8 cellular contexts compared by ENCODE assay signal in genomic region chr17:79019631-79020584, GRCh38. TPM values are rescaled to one million over a fixed set of nuclear protein-coding genes. Genes with fewer than 3 reads are reported as not detected.
DNase-seq lines count a peak whose midpoint lies in the region; ATAC-seq and TF ChIP-seq lines count a peak whose summit lies in the region.

No MANE protein-coding gene starts in this region.

- H2AK5ac ChIP-seq in H9 (ENCODE audit: insufficient read length, low read length): no peak overlapping the region

- H3K79me2 ChIP-seq in H9 (ENCODE audit: insufficient read depth, low read length): no peaks in the 10 kb centered on the region
- no peaks in the 10 kb centered on the region for H3K79me2 ChIP-seq in OCI-LY1 (ENCODE audit: insufficient read depth, low read length)

- H2AFZ ChIP-seq in H9 (ENCODE audit: low read length) (no peak overlapping the region), OCI-LY1 (ENCODE audit: low read length) (no peak overlapping the region)

- peaks cover 14 to 19% of the 10 kb centered on the region in 2 experiments for H3K9me3 Mint-ChIP-seq in H9
- H3K9me3 Mint-ChIP-seq in activated naive CD8-positive, alpha-beta T cell treated with anti-CD3 and anti-CD28 coated beads, Interleukin-2, amount 10 ng/mL, durations not matched to agents 7 days and 5 days: peaks cover 2% of the 10 kb centered on the region

- no peak overlapping the region for H3T11ph ChIP-seq in H9 (ENCODE audit: low read length)

- no peak overlapping the region for H3K18ac ChIP-seq in H9 (ENCODE audit: insufficient read length, low read depth, low read length)

- no peaks in the 10 kb centered on the region for H3F3A ChIP-seq in OCI-LY1 (ENCODE audit: insufficient read depth, low read length)

- no peak overlapping the region for H4K8ac ChIP-seq in H9 (replicated peaks; ENCODE audit: insufficient read length, low read depth, low read length)

- peak in 1 of 2 donors; percentile 12 for TF ChIP-seq POLR2A in gastrocnemius medialis (IDR thresholded peaks at IDR 0.05)

- no peaks in the 10 kb centered on the region for H3K36me3 ChIP-seq in OCI-LY1 (ENCODE audit: insufficient read depth, low read length)
- no peaks in the 10 kb centered on the region for H3K36me3 ChIP-seq in heart right ventricle
- no peaks in the 10 kb centered on the region for H3K36me3 ChIP-seq in gastrocnemius medialis

- peaks cover 13% of the 10 kb centered on the region for H3K23me2 ChIP-seq in H9 (ENCODE audit: insufficient read length, low read depth, low read length, poor library complexity, severe bottlenecking)

- H3K36me3 Mint-ChIP-seq in H9 (ENCODE audit: insufficient read depth in 1 of 3, low read depth in 3 of 3): peaks cover 2 to 5% (median 2%) of the 10 kb centered on the region in 3 experiments; a peak in 4 of 7 replicates
- no peaks in the 10 kb centered on the region for H3K36me3 Mint-ChIP-seq in activated naive CD8-positive, alpha-beta T cell treated with anti-CD3 and anti-CD28 coated beads, Interleukin-2, amount 10 ng/mL, durations not matched to agents 7 days and 5 days

- no peak overlapping the region for H3K14ac ChIP-seq in H9 (ENCODE audit: insufficient read depth, low read length)

- H2BK20ac ChIP-seq in H9 (ENCODE audit: low read depth, low read length, poor library complexity, severe bottlenecking): no peak overlapping the region

- ATAC-seq in activated naive CD8-positive, alpha-beta T cell treated with anti-CD3 and anti-CD28 coated beads, Interleukin-2, amount 10 ng/mL, durations not matched to agents 7 days and 5 days (ENCODE audit: low read depth): peak; percentile 39
- ATAC-seq in heart right ventricle (peak; percentile 9 to 60 (median 38)), gastrocnemius medialis (peak; percentile 39 to 72), GM18909 (IDR thresholded peaks at IDR 0.05; ENCODE audit: poor library complexity, unreplicated experiment) (no peak)

- H3K56ac ChIP-seq in H9 (ENCODE audit: insufficient read length, low read depth, low read length): no peak overlapping the region

- H3K27ac ChIP-seq in H9 (ENCODE audit: insufficient read length, low read depth, low read length) (no peak overlapping the region), OCI-LY1 (ENCODE audit: low read depth, low read length, poor library complexity, severe bottlenecking) (no peak overlapping the region), heart right ventricle (peak overlapping the region; percentile 52 to 95 (median 90)), gastrocnemius medialis (peak overlapping the region; percentile 67 to 83 (median 78))

- no peak overlapping the region for H3K4ac ChIP-seq in H9 (ENCODE audit: low read depth, low read length)

- peaks cover 15 to 20% of the 10 kb centered on the region in 2 experiments for H3K4me1 Mint-ChIP-seq in H9
- peaks cover 8% of the 10 kb centered on the region for H3K4me1 Mint-ChIP-seq in activated naive CD8-positive, alpha-beta T cell treated with anti-CD3 and anti-CD28 coated beads, Interleukin-2, amount 10 ng/mL, durations not matched to agents 7 days and 5 days

- H2BK12ac ChIP-seq in H9 (ENCODE audit: insufficient read length, low read depth, low read length): no peak overlapping the region

- no peak overlapping the region for H2BK5ac ChIP-seq in H9 (ENCODE audit: insufficient read length, low read length)

- H3K27ac Mint-ChIP-seq in H9: no peak overlapping the region
- no peak overlapping the region for H3K27ac Mint-ChIP-seq in activated naive CD8-positive, alpha-beta T cell treated with anti-CD3 and anti-CD28 coated beads, Interleukin-2, amount 10 ng/mL, durations not matched to agents 7 days and 5 days

- intact Hi-C loops in heart right ventricle (cut with DNase I): loop anchor here in 6 of 10 donors (1.0 to 10.0 kb wide), 8 partner anchors 23 to 375 kb away; partner anchors contain the start of gene ENGASE (in 1 of the 6)
- intact Hi-C loops in gastrocnemius medialis (cut with DNase I; ENCODE audit: low total_unique reads): loop anchor here (1.0 to 5.0 kb wide), 3 partner anchors 22 to 1102 kb away; no protein-coding TSS in a partner anchor

- no CpG with 5 or more reads among the region's 19 CpGs for WGBS in H9 (ENCODE audit: extremely low coverage, insufficient read length, low lambda C conversion rate)
- 17 to 19% methylated on average over 19 of the region's 19 CpGs for WGBS in heart right ventricle, 2 donors

- H2BK120ac ChIP-seq in H9 (ENCODE audit: low read depth, low read length, poor library complexity, severe bottlenecking): no peak overlapping the region

- TF ChIP-seq CTCF in AG10803 (conservative IDR thresholded peaks at IDR 0.05; ENCODE audit: low read length): peak; percentile 79
- peak; percentile 67 for TF ChIP-seq CTCF in H9 (conservative IDR thresholded peaks at IDR 0.05)
- peak; percentile 63 for TF ChIP-seq CTCF in OCI-LY1 (IDR thresholded peaks at IDR 0.05; ENCODE audit: low read length)
- TF ChIP-seq CTCF in heart right ventricle (IDR thresholded peaks at IDR 0.05): peak; percentile 53 to 85 (median 81)
- peak; percentile 65 to 77 (median 71) for TF ChIP-seq CTCF in gastrocnemius medialis (IDR thresholded peaks at IDR 0.05 in 4 of 5, conservative IDR thresholded peaks at IDR 0.05 in 1 of 5)

- no peak overlapping the region for H3K4me3 Mint-ChIP-seq in H9
- H3K4me3 Mint-ChIP-seq in activated naive CD8-positive, alpha-beta T cell treated with anti-CD3 and anti-CD28 coated beads, Interleukin-2, amount 10 ng/mL, durations not matched to agents 7 days and 5 days: no peak overlapping the region

- H3K27me3 ChIP-seq in H9 (ENCODE audit: insufficient read depth, low read length): peaks cover 29% of the 10 kb centered on the region; the same call in 1 of the 2 replicates
- peaks cover 4% of the 10 kb centered on the region; the same call in 1 of the 2 replicates for H3K27me3 ChIP-seq in OCI-LY1 (ENCODE audit: insufficient read depth, low read length)
- H3K27me3 ChIP-seq in heart right ventricle: peaks cover 0 to 42% (median 0%) of the 10 kb centered on the region in 7 donors
- no peaks in the 10 kb centered on the region for H3K27me3 ChIP-seq in gastrocnemius medialis

- H3K4me1 ChIP-seq in H9 (ENCODE audit: insufficient read depth, low read length) (no peaks in the 10 kb centered on the region), OCI-LY1 (ENCODE audit: insufficient read depth, low read length, severe bottlenecking) (no peaks in the 10 kb centered on the region), heart right ventricle (peaks cover 24 to 57% (median 52%) of the 10 kb centered on the region in 9 donors), gastrocnemius medialis (peaks cover 28 to 49% of the 10 kb centered on the region in 2 donors)

- no peak overlapping the region for H4K5ac ChIP-seq in H9 (ENCODE audit: insufficient read length, low read depth, low read length)

- H3K79me1 ChIP-seq in H9 (ENCODE audit: insufficient read depth, low read depth, low read length, poor library complexity, severe bottlenecking): no peaks in the 10 kb centered on the region

- POLR2A ChIA-PET in activated naive CD8-positive, alpha-beta T cell treated with anti-CD3 and anti-CD28 coated beads, Interleukin-2, amount 10 ng/mL, durations not matched to agents 7 days and 5 days (lab: Charles Lee): no interaction called here

- H3K9ac ChIP-seq in H9 (ENCODE audit: extremely low read depth, insufficient read length, low read length) (no peak overlapping the region), OCI-LY1 (ENCODE audit: low read length) (no peak overlapping the region)

- H3K4me3 ChIP-seq in AG10803 (ENCODE audit: low read length): no peak overlapping the region
- no peak overlapping the region for H3K4me3 ChIP-seq in OCI-LY1 (ENCODE audit: low read depth, low read length, poor library complexity, severe bottlenecking)
- H3K4me3 ChIP-seq in heart right ventricle: peak overlapping the region in 3 of 10 donors; percentile 2 to 20 (median 4)
- H3K4me3 ChIP-seq in gastrocnemius medialis: peak overlapping the region in 1 of 4 donors; percentile 6

- peaks cover 86% of the 10 kb centered on the region for H3K27me3 Mint-ChIP-seq in H9 (ENCODE audit: low read depth)
- peaks cover 52% of the 10 kb centered on the region for H3K27me3 Mint-ChIP-seq in activated naive CD8-positive, alpha-beta T cell treated with anti-CD3 and anti-CD28 coated beads, Interleukin-2, amount 10 ng/mL, durations not matched to agents 7 days and 5 days

- H3K4me2 ChIP-seq in H9 (ENCODE audit: insufficient read depth, insufficient read length, low read length) (no peak overlapping the region), OCI-LY1 (ENCODE audit: low read length) (no peak overlapping the region)

- no peak overlapping the region for H3K23ac ChIP-seq in H9 (ENCODE audit: insufficient read length, low read depth, low read length)

- H3K9me2 ChIP-seq in OCI-LY1 (ENCODE audit: low read depth, low read length): no peaks in the 10 kb centered on the region

- DNase-seq in AG10803 (ENCODE audit: low read depth) (peak; percentile 84), H9 (no peak), heart right ventricle (peak; percentile 65 to 79), gastrocnemius medialis (peak in 1 of 2 donors; percentile 68)
- DNase-seq in activated naive CD8-positive, alpha-beta T cell treated with anti-CD3 and anti-CD28 coated beads, Interleukin-2, amount 10 ng/mL, durations not matched to agents 7 days and 5 days: no peak
- DNase-seq in NK-92 treated with Interleukin-12 subunit alpha and Interleukin-12 subunit beta, amount 100 ng/mL, for 24 hours (lab: John Stamatoyannopoulos, UW): no peak

- no peaks in the 10 kb centered on the region for H3K9me3 ChIP-seq in H9 (ENCODE audit: control insufficient read depth, low read depth, low read length)
- H3K9me3 ChIP-seq in OCI-LY1 (ENCODE audit: low read length): peaks cover 9% of the 10 kb centered on the region; the same call in 1 of the 2 replicates
- H3K9me3 ChIP-seq in heart right ventricle: no peaks in the 10 kb centered on the region
- no peaks in the 10 kb centered on the region for H3K9me3 ChIP-seq in gastrocnemius medialis

- H4K20me1 ChIP-seq in H9 (ENCODE audit: control insufficient read depth, insufficient read depth, insufficient read length) (no peaks in the 10 kb centered on the region), OCI-LY1 (ENCODE audit: insufficient read depth, low read length) (no peaks in the 10 kb centered on the region)

- H4K91ac ChIP-seq in H9 (ENCODE audit: insufficient read length, low read depth, low read length): no peak overlapping the region

- in situ Hi-C loops in gastrocnemius medialis (cut with MboI; ENCODE audit: low sequenced_read_pairs in 4 of 4): no loop called here

- H2BK15ac ChIP-seq in H9 (ENCODE audit: low read depth, low read length): no peak overlapping the region

RNA-seq across cellular contexts. Expression of gene C1QTNF1, which starts 4.1 kb away (rescaled TPM):
- 0.55 and 0.96 TPM in 2 replicates for total RNA-seq in H9 (2021)
- total RNA-seq in activated naive CD8-positive, alpha-beta T cell treated with anti-CD3 and anti-CD28 coated beads, Interleukin-2, amount 10 ng/mL, durations not matched to agents 7 days and 5 days: not detected
- 100 to 1,000 TPM in 3 of 10 donors, 10 to 100 TPM in 7; 29.3 to 685 (median 62.8) TPM for total RNA-seq in heart right ventricle
- 100 to 1,000 TPM; 108 to 224 TPM for polyA plus RNA-seq in heart right ventricle
- 10 to 100 TPM; 11.1 to 38.6 (median 21.2) TPM for total RNA-seq in gastrocnemius medialis

RNA-seq across cellular contexts. Expression of gene CANT1, which starts 10.3 kb away (rescaled TPM):
- total RNA-seq in H9 (2021): 32.4 and 33.0 TPM in 2 replicates
- total RNA-seq in activated naive CD8-positive, alpha-beta T cell treated with anti-CD3 and anti-CD28 coated beads, Interleukin-2, amount 10 ng/mL, durations not matched to agents 7 days and 5 days: 10 to 100 TPM; 56.0 to 61.5 TPM
- total RNA-seq in heart right ventricle: 10 to 100 TPM; 19.9 to 33.4 (median 24.4) TPM
- 10 to 100 TPM in 1 of 2 donors, 1 to 10 TPM in 1; 4.1 to 16.7 TPM for polyA plus RNA-seq in heart right ventricle
- total RNA-seq in gastrocnemius medialis: 10 to 100 TPM; 17.5 to 38.3 (median 26.6) TPM

RNA-seq across cellular contexts. Expression of gene LGALS3BP, which starts 40.2 kb away (rescaled TPM):
- total RNA-seq in H9 (2021) (69.8 and 76.4 TPM in 2 replicates), heart right ventricle (100 to 1,000 TPM; 362 to 852 (median 568) TPM), gastrocnemius medialis (10 to 100 TPM; 15.0 to 45.9 (median 23.0) TPM)
- total RNA-seq in activated naive CD8-positive, alpha-beta T cell treated with anti-CD3 and anti-CD28 coated beads, Interleukin-2, amount 10 ng/mL, durations not matched to agents 7 days and 5 days: 100 to 1,000 TPM; 193 to 222 TPM
- 100 to 1,000 TPM; 196 to 268 TPM for polyA plus RNA-seq in heart right ventricle

RNA-seq across cellular contexts. Expression of gene ENGASE, which starts 54.7 kb away (rescaled TPM):
- total RNA-seq in H9 (2021) (20.6 and 21.1 TPM in 2 replicates), heart right ventricle (10 to 100 TPM; 20.1 to 45.5 (median 26.6) TPM), gastrocnemius medialis (10 to 100 TPM in 2 of 4 donors, 1 to 10 TPM in 2; 5.1 to 14.2 (median 9.3) TPM)
- total RNA-seq in activated naive CD8-positive, alpha-beta T cell treated with anti-CD3 and anti-CD28 coated beads, Interleukin-2, amount 10 ng/mL, durations not matched to agents 7 days and 5 days: 10 to 100 TPM; 72.8 to 78.2 TPM
- 10 to 100 TPM in 1 of 2 donors, 1 to 10 TPM in 1; 9.7 to 54.1 TPM for polyA plus RNA-seq in heart right ventricle

Comparison
In these comparisons a context has a peak if more than half of its experiments do, and no peak if none do; other contexts are left out.
1. DNase-seq: peak in AG10803 (single experiment) and heart right ventricle (2 of 2); none in H9 (single experiment), activated naive CD8-positive, alpha-beta T cell treated with anti-CD3 and anti-CD28 coated beads, Interleukin-2, amount 10 ng/mL, durations not matched to agents 7 days and 5 days (single experiment) and NK-92 treated with Interleukin-12 subunit alpha and Interleukin-12 subunit beta, amount 100 ng/mL, for 24 hours (single experiment).
2. H3K27ac ChIP-seq: peak in heart right ventricle (10 of 10) and gastrocnemius medialis (4 of 4); none in H9 (single experiment) and OCI-LY1 (single experiment).
3. Peak in every context shown above with its lines, with median percentiles within 50 percentile points of each other: CTCF ChIP-seq.